ENCODE assay signal across 6 cellular contexts in genomic region chr1:103576784-103577183, GRCh38. TPM values are rescaled to one million over a fixed set of nuclear protein-coding genes. Genes with fewer than 3 reads are reported as not detected.
"Had no signal": no experiment of that assay in that cellular context is flagged by ENCODE, and none has a peak within 500 bp of the region (broad histone marks: within the 10 kb centered on the region; RNA-seq: fewer than 3 reads in every experiment).

No MANE protein-coding gene starts in this region.

RNA-seq across cellular contexts. Expression of gene AMY2A, which starts 40.4 kb away (rescaled TPM):
- total RNA-seq: HepG2, HT-29, HT1080, IMR-90 had no signal
- polyA plus RNA-seq: HepG2, IgD-negative memory B cell, IMR-90, K562 had no signal
